ENCODE assay signal across 14 cellular contexts in the genomic region with DNA sequence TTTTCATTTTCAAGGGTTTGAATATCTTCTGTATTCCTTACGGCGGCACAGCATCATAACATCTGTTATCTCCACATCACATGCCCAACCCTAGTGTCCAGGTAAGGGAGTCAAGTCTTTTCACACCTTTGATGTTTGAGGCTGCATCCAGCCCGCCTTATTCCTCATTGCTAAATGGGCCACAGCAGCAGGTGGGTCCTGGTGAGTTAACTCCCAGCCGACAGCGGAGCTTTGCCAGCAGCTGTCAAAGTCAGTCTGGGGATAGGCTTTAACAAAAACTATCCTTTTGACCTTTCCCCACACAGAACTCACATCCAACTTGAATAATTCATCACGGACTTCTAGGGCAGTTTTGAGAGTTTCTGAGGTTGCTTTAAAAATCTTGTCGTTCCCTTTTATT.
"Had no signal": no experiment of that assay in that cellular context is flagged by ENCODE, and none has a peak within 500 bp of the region (broad histone marks: within the 10 kb centered on the region; RNA-seq: fewer than 3 reads in every experiment).

No MANE protein-coding gene starts in this region.

- H3K9me3 ChIP-seq: heart left ventricle, right atrium auricular region, sigmoid colon had no signal

- H3K36me3 ChIP-seq: heart left ventricle, right atrium auricular region, sigmoid colon had no signal

- ATAC-seq: heart left ventricle; left colon; naive thymus-derived CD8-positive, alpha-beta T cell had no signal

- H3K4me1 ChIP-seq: right atrium auricular region, sigmoid colon had no signal

- H3K4me3 ChIP-seq: coronary artery, heart left ventricle, right atrium auricular region, sigmoid colon had no signal

- H3K9me3 Mint-ChIP-seq: naive thymus-derived CD8-positive, alpha-beta T cell; neural crest cell had no signal

- DNase-seq: effector CD4-positive, alpha-beta T cell; heart left ventricle; hippocampal formation; left colon; naive thymus-derived CD8-positive, alpha-beta T cell; posterior cingulate gyrus; sigmoid colon; small intestine; stimulated activated CD4-positive, alpha-beta T cell treated with anti-CD3 and anti-CD28 coated beads, Interleukin-12 subunit alpha, Interleukin-12 subunit beta, amount 100 ng/mL, for 4 hours; stimulated activated naive CD4-positive, alpha-beta T cell treated with Interleukin-2 at 50 U/mL for 16 hours; trophoblast cell had no signal

- H3K36me3 Mint-ChIP-seq: naive thymus-derived CD8-positive, alpha-beta T cell had no signal

- H3K27me3 ChIP-seq: heart left ventricle, right atrium auricular region, sigmoid colon had no signal

- H3K27ac ChIP-seq: coronary artery, heart left ventricle, right atrium auricular region, sigmoid colon had no signal

- H3K4me3 Mint-ChIP-seq: naive thymus-derived CD8-positive, alpha-beta T cell; neural crest cell had no signal
